Comparison of ENCODE assay signal across 8 cellular contexts in genomic region chr12:6277982-6278438, GRCh38.
A peak's percentile ranks its signal among the peaks of the same experiment; 100 is the strongest.
DNase-seq lines count a peak whose midpoint lies in the region; ATAC-seq lines count a peak whose summit lies in the region.

No MANE protein-coding gene starts in this region.

- ATAC-seq in GM19328 (IDR thresholded peaks at IDR 0.05; ENCODE audit: unreplicated experiment), result peak; percentile 18
- ATAC-seq in HG03378 (IDR thresholded peaks at IDR 0.05; ENCODE audit: unreplicated experiment), result peak; percentile 52

- DNase-seq in activated T-helper 9 cell treated with anti-CD3 and anti-CD28 coated beads, Interleukin-2, amount 50 U/mL, for 16 hours (ENCODE audit: low read depth), result peak; percentile 28
- peak; percentile 73 for DNase-seq in stimulated activated CD4-positive, alpha-beta T cell treated with anti-CD3 and anti-CD28 coated beads, Interleukin-15, amount 100 ng/mL, for 24 hours
- no peak for DNase-seq in MV-4-11 (lab: John Stamatoyannopoulos, UW)
- no peak for DNase-seq in NCI-H524 (lab: John Stamatoyannopoulos, UW)
- DNase-seq in NCI-H510A treated with DMSO at 0.1 percent for 48 hours (lab: John Stamatoyannopoulos, UW), result no peak

- H3K9me3 ChIP-seq in iPS-18c (ENCODE audit: control insufficient read depth, insufficient read depth, low read length), result no peaks in the 10 kb centered on the region

- peak overlapping the region; percentile 53; the same call in 1 of the 2 replicates for H3K4me3 ChIP-seq in iPS-18c (ENCODE audit: insufficient read depth, low read depth, low read length)

Comparison
In these comparisons a context has a peak if more than half of its experiments do, and no peak if none do; other contexts are left out.
1. DNase-seq: peak in activated T-helper 9 cell treated with anti-CD3 and anti-CD28 coated beads, Interleukin-2, amount 50 U/mL, for 16 hours (single experiment) and stimulated activated CD4-positive, alpha-beta T cell treated with anti-CD3 and anti-CD28 coated beads, Interleukin-15, amount 100 ng/mL, for 24 hours (single experiment); none in MV-4-11 (single experiment), NCI-H524 (0 of 2) and NCI-H510A treated with DMSO at 0.1 percent for 48 hours (single experiment).